In genomic region chr20:44111712-44112335, GRCh38 we compare ENCODE assay signal across 14 cellular contexts.
DNase-seq lines count a peak whose midpoint lies in the region; TF ChIP-seq lines count a peak whose summit lies in the region.
"Had no signal": no experiment of that assay in that cellular context is flagged by ENCODE, and none has a peak within 500 bp of the region (broad histone marks: within the 10 kb centered on the region; RNA-seq: fewer than 3 reads in every experiment).

No MANE protein-coding gene starts in this region.

- H3K27me3 Mint-ChIP-seq in MCF 10A (ENCODE audit: insufficient read depth, unreplicated experiment): no peaks in the 10 kb centered on the region

- DNase-seq in A172 (ENCODE audit: low spot score) (peak; percentile 24), HPDE6-E6E7 (ENCODE audit: extremely low spot score) (peak; percentile 54), MCF 10A (ENCODE audit: unreplicated experiment) (peak; percentile 58), islet precursor cell (peak; percentile 54), inferior parietal cortex (ENCODE audit: extremely low spot score) (no peak), pons (ENCODE audit: low spot score) (no peak), HK-2 (ENCODE audit: unreplicated experiment) (no peak)
- DNase-seq in activated CD4-positive, alpha-beta T cell treated with anti-CD3 and anti-CD28 coated beads for 4 hours: no peak
- DNase-seq: body of pancreas, DMS153, MM.1S, upper lobe of right lung had no signal

- no peak overlapping the region for H3K27ac Mint-ChIP-seq in MCF 10A (ENCODE audit: low read depth, unreplicated experiment)
- H3K27ac Mint-ChIP-seq: activated T-helper 2 cell treated with anti-CD3 and anti-CD28 coated beads, Interferon-gamma antibody, Interleukin-2, Interleukin-4, amounts not matched to agents 10 μg/mL and 5 μg/mL and 100 μg/mL, durations not matched to agents 14 hours and 24 hours and 36 hours; memory B cell had no signal

- peaks cover 42% of the 10 kb centered on the region for H3K36me3 Mint-ChIP-seq in MCF 10A (ENCODE audit: insufficient read depth, unreplicated experiment)

- peaks cover 6% of the 10 kb centered on the region for H3K4me1 Mint-ChIP-seq in MCF 10A (ENCODE audit: insufficient read depth, unreplicated experiment)
- H3K4me1 Mint-ChIP-seq: memory B cell had no signal

- POLR2A ChIA-PET in MCF 10A (lab: Yijun Ruan, JAX): interaction anchor here (0.6 to 2.3 kb wide), 7 partner anchors 40 to 654 kb away, joined by 3 to 32 read pairs (median 4); partner anchors contain the start of genes JPH2, OSER1 and SRSF6

- TF ChIP-seq CTCF in MCF 10A (IDR thresholded peaks at IDR 0.05; ENCODE audit: unreplicated experiment): no peak

- CTCF ChIA-PET in MCF 10A (lab: Yijun Ruan, JAX): interaction anchor here (0.5 to 16.9 kb wide), 6 partner anchors 8 to 661 kb away, joined by 3 to 638 read pairs (median 3); partner anchors contain the start of gene JPH2

- intact Hi-C loops in MCF 10A (cut with micrococcal nuclease): loop anchor here (10.0 kb wide), 1 partner anchor 363 kb away; the partner anchor contains the start of gene TTPAL

- no peak overlapping the region for H3K4me3 Mint-ChIP-seq in MCF 10A (ENCODE audit: unreplicated experiment)
- H3K4me3 Mint-ChIP-seq: memory B cell had no signal

- peaks cover 7% of the 10 kb centered on the region for H3K9me3 Mint-ChIP-seq in MCF 10A (ENCODE audit: unreplicated experiment)

- no TSS peak for BruUV-seq in MCF 10A (replicated peaks; lab: Mats Ljungman, UMichigan)

Comparison
In these comparisons a context has a peak if more than half of its experiments do, and no peak if none do; other contexts are left out.
1. DNase-seq: peak in A172 (single experiment), HPDE6-E6E7 (single experiment), MCF 10A (single experiment) and islet precursor cell (single experiment); none in inferior parietal cortex (single experiment), pons (single experiment), HK-2 (single experiment) and activated CD4-positive, alpha-beta T cell treated with anti-CD3 and anti-CD28 coated beads for 4 hours (0 of 2).